ENCODE assay signal across 14 cellular contexts in the genomic region with DNA sequence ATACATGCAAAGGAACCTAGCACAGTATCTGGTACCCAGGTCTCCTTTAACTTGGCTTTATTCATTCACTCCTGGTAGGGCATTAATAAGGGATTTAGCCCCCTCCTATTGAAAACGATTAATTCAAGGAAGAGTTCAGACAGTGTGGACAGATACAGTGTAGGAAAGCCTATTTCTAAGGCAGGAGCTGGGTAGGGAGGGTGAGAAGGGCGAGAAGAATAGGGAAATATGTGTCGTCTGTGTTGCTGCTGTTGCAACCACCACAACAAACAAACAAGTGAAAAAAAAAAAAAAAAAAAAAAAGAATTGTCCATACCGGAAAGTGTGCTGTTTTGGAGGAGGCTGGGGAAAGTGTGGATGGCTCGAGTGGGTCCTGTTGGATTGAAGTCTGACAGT. TPM values are rescaled to one million over a fixed set of nuclear protein-coding genes. Genes with fewer than 3 reads are reported as not detected.
DNase-seq lines count a peak whose midpoint lies in the region; ATAC-seq and TF ChIP-seq lines count a peak whose summit lies in the region.
"Not testable (repeated sequence)": the region's sequence is repeated elsewhere in the genome, so short reads cannot be mapped to it uniquely, and the experiment has no call there.
"Had no signal": no experiment of that assay in that cellular context is flagged by ENCODE, and none has a peak within 500 bp of the region (broad histone marks: within the 10 kb centered on the region; RNA-seq: fewer than 3 reads in every experiment).

No MANE protein-coding gene starts in this region.

- H3K4ac ChIP-seq in mesenchymal stem cell (ENCODE audit: low read depth in 1 of 2, low read length in 2 of 2), result not testable (repeated sequence)

- intact Hi-C loops in CD14-positive monocyte (cut with micrococcal nuclease) (loop anchor here in 1 of 2 donors (10.0 kb wide), 1 partner anchor 219 kb away; no protein-coding TSS in a partner anchor), Right ventricle myocardium inferior (cut with DNase I) (loop anchor here (10.0 kb wide), 1 partner anchor 149 kb away; no protein-coding TSS in a partner anchor)
- intact Hi-C loops in breast epithelium (cut with DNase I; ENCODE audit: low total_unique reads); psoas muscle (cut with DNase I): not testable (repeated sequence)

- H4K8ac ChIP-seq in mesenchymal stem cell (ENCODE audit: low read length), result not testable (repeated sequence)

- H3K27me3 ChIP-seq in MG63; breast epithelium; mesenchymal stem cell (ENCODE audit: control insufficient read depth in 1 of 2, insufficient read depth in 1 of 2, low read length in 2 of 2); psoas muscle (ENCODE audit: insufficient read depth in 3 of 3, low read length in 2 of 3); stomach smooth muscle (ENCODE audit: control insufficient read depth in 1 of 2, insufficient read depth in 2 of 2, low read length in 2 of 2): not testable (repeated sequence)

- DNase-seq in CD14-positive monocyte (ENCODE audit: low spot score); MG63; activated T-cell treated with anti-CD3 and anti-CD28 coated beads, Interleukin-2, amount 50 U/mL, for 72 hours; breast epithelium (ENCODE audit: low spot score in 2 of 2); Right ventricle myocardium inferior (ENCODE audit: missing footprints); mesenchymal stem cell; psoas muscle: not testable (repeated sequence)

- H2BK15ac ChIP-seq in mesenchymal stem cell (ENCODE audit: low read depth, poor library complexity, severe bottlenecking), result not testable (repeated sequence)

- H3K36me3 ChIP-seq in MG63; breast epithelium; mesenchymal stem cell (ENCODE audit: control insufficient read depth in 1 of 2, insufficient read depth in 2 of 2, low read depth in 1 of 2, low read length in 2 of 2); psoas muscle (ENCODE audit: insufficient read depth in 1 of 2, low read depth in 1 of 2); stomach smooth muscle (ENCODE audit: control insufficient read depth in 2 of 2, insufficient read depth in 2 of 2, low read length in 2 of 2): not testable (repeated sequence)

- not testable (repeated sequence) for H3K14ac ChIP-seq in mesenchymal stem cell (ENCODE audit: low read length in 2 of 2)

- H3K79me1 ChIP-seq in mesenchymal stem cell (replicated peaks; ENCODE audit: low read length, poor library complexity, severe bottlenecking), result not testable (repeated sequence)

- H3K36me3 Mint-ChIP-seq in CD14-positive monocyte; activated T-cell treated with anti-CD3 and anti-CD28 coated beads, Interleukin-2, amount 50 U/mL, for 72 hours (ENCODE audit: insufficient read depth in 2 of 2): not testable (repeated sequence)

- not testable (repeated sequence) for H3K23ac ChIP-seq in mesenchymal stem cell (ENCODE audit: low read length in 2 of 2)

- H3K4me2 ChIP-seq in mesenchymal stem cell (ENCODE audit: low read length, poor library complexity, severe bottlenecking), result not testable (repeated sequence)

- H2BK12ac ChIP-seq in mesenchymal stem cell (ENCODE audit: low read length in 2 of 2), result not testable (repeated sequence)

- not testable (repeated sequence) for H2AK5ac ChIP-seq in mesenchymal stem cell (ENCODE audit: low read length, severe bottlenecking)

- H3K4me1 Mint-ChIP-seq in CD14-positive monocyte, result peaks cover 12% of the 10 kb centered on the region
- H3K4me1 Mint-ChIP-seq in activated T-cell treated with anti-CD3 and anti-CD28 coated beads, Interleukin-2, amount 50 U/mL, for 72 hours (ENCODE audit: low read depth), result not testable (repeated sequence)

- not testable (repeated sequence) for H3K4me1 ChIP-seq in breast epithelium; mesenchymal stem cell (ENCODE audit: control insufficient read depth, insufficient read depth, low read depth, low read length); psoas muscle; stomach smooth muscle (ENCODE audit: control insufficient read depth, insufficient read depth, low read length)

- not testable (repeated sequence) for TF ChIP-seq CTCF in CD14-positive monocyte (IDR thresholded peaks at IDR 0.05); breast epithelium (IDR thresholded peaks at IDR 0.05); psoas muscle (IDR thresholded peaks at IDR 0.05)

- not testable (repeated sequence) for H3K18ac ChIP-seq in mesenchymal stem cell (ENCODE audit: low read depth in 1 of 2, low read length in 2 of 2)

- H3K4me3 ChIP-seq in MG63 (peak overlapping the region; percentile 58), breast epithelium (peak overlapping the region; percentile 51 to 81 (median 62)), mesenchymal stem cell (ENCODE audit: insufficient read depth in 1 of 2, low read depth in 1 of 2, low read length in 2 of 2) (peak overlapping the region in 1 of 2 experiments; percentile 70), psoas muscle (peak overlapping the region; percentile 79), stomach smooth muscle (ENCODE audit: low read length in 2 of 2) (peak overlapping the region; percentile 11 to 75)

- peak overlapping the region; percentile 91 to 93 for H3K4me3 Mint-ChIP-seq in CD14-positive monocyte
- H3K4me3 Mint-ChIP-seq in activated T-cell treated with anti-CD3 and anti-CD28 coated beads, Interleukin-2, amount 50 U/mL, for 72 hours, result peak overlapping the region; percentile 69 to 73

- H3K27ac Mint-ChIP-seq in CD14-positive monocyte, result peak overlapping the region in 4 of 7 donors; percentile 25 to 81 (median 62)
- not testable (repeated sequence) for H3K27ac Mint-ChIP-seq in activated T-cell treated with anti-CD3 and anti-CD28 coated beads, Interleukin-2, amount 50 U/mL, for 72 hours

- not testable (repeated sequence) for ATAC-seq in activated T-cell treated with anti-CD3 and anti-CD28 coated beads, Interleukin-2, amount 50 U/mL, for 72 hours (replicated peaks in 1 of 2)
- ATAC-seq in Right ventricle myocardium inferior (peak; percentile 32), psoas muscle (peak in 3 of 4 donors; percentile 7 to 24 (median 15))

- H3K9ac ChIP-seq in mesenchymal stem cell (ENCODE audit: low read length) (peak overlapping the region; percentile 63), stomach smooth muscle (ENCODE audit: low read length in 2 of 2) (peak overlapping the region; percentile 22 to 57)

- H3K9me3 ChIP-seq in MG63; breast epithelium; mesenchymal stem cell (ENCODE audit: control insufficient read depth, low read length); psoas muscle; stomach smooth muscle (ENCODE audit: control insufficient read depth in 2 of 2, low read length in 2 of 2): not testable (repeated sequence)

- H2BK5ac ChIP-seq in mesenchymal stem cell (ENCODE audit: low read depth, low read length, poor library complexity, severe bottlenecking), result not testable (repeated sequence)

- not testable (repeated sequence) for H3K9me3 Mint-ChIP-seq in CD14-positive monocyte; activated T-cell treated with anti-CD3 and anti-CD28 coated beads, Interleukin-2, amount 50 U/mL, for 72 hours

- WGBS in mesenchymal stem cell, result no CpG with 5 or more reads among the region's 5 CpGs
- 1 to 9% (median 3%) methylated on average over 4 to 5 of the region's 5 CpGs for WGBS in psoas muscle, 3 donors

- not testable (repeated sequence) for H2AFZ ChIP-seq in mesenchymal stem cell (ENCODE audit: low read depth, low read length)

- not testable (repeated sequence) for TF ChIP-seq POLR2A in breast epithelium (IDR thresholded peaks at IDR 0.05)

- H3K27ac ChIP-seq in breast epithelium; mesenchymal stem cell (ENCODE audit: low read length, poor library complexity, severe bottlenecking); psoas muscle: not testable (repeated sequence)
- peak overlapping the region; percentile 85 for H3K27ac ChIP-seq in stomach smooth muscle (ENCODE audit: low read length)

- H4K91ac ChIP-seq in mesenchymal stem cell (ENCODE audit: low read length), result not testable (repeated sequence)

- not testable (repeated sequence) for H2BK120ac ChIP-seq in mesenchymal stem cell (ENCODE audit: low read depth, low read length)

- H3K27me3 Mint-ChIP-seq in CD14-positive monocyte (ENCODE audit: low read depth in 3 of 3), result peaks cover 32 to 51% (median 44%) of the 10 kb centered on the region in 3 donors
- peaks cover 22% of the 10 kb centered on the region for H3K27me3 Mint-ChIP-seq in activated T-cell treated with anti-CD3 and anti-CD28 coated beads, Interleukin-2, amount 50 U/mL, for 72 hours (ENCODE audit: low read depth)

RNA-seq across cellular contexts. Expression of gene PGM5, which starts 0.4 kb away (rescaled TPM):
- polyA plus RNA-seq in CD14-positive monocyte (1 to 10 TPM; 1.1 to 1.2 TPM), psoas muscle (10 to 100 TPM in 2 of 3 donors, 1 to 10 TPM in 1; 3.7 to 11.7 (median 10.2) TPM)
- 5.1 and 9.3 TPM in 2 replicates for total RNA-seq in MG63 (2014; rRNA removed; shearing (Covaris generic); ENCODE audit: low replicate concordance)
- not detected for total RNA-seq in activated T-cell treated with anti-CD3 and anti-CD28 coated beads, Interleukin-2, amount 50 U/mL, for 72 hours
- total RNA-seq in breast epithelium (10 to 100 TPM; 11.6 to 30.8 (median 22.2) TPM), Right ventricle myocardium inferior (151 TPM), psoas muscle (10 to 100 TPM; 15.0 to 54.2 (median 18.4) TPM)
- polyA plus RNA-seq in mesenchymal stem cell (2013, experiment 1 of 2), result 0.72 TPM
- polyA plus RNA-seq in mesenchymal stem cell (2013, experiment 2 of 2), result 0.49 TPM
- total RNA-seq: A172; activated CD4-positive, alpha-beta memory T cell treated with anti-CD3 and anti-CD28 coated beads for 36 hours had no signal

RNA-seq across cellular contexts. Expression of gene FOXD4L3, which starts 53.3 kb away (rescaled TPM):
- polyA plus RNA-seq in CD14-positive monocyte, result not detected
- total RNA-seq in MG63 (2014; rRNA removed; shearing (Covaris generic); ENCODE audit: low replicate concordance), result not detected in 2 replicates
- total RNA-seq in activated T-cell treated with anti-CD3 and anti-CD28 coated beads, Interleukin-2, amount 50 U/mL, for 72 hours, result not detected
- under 1 TPM in 1 of 3 donors, not detected in 2; 0.15 TPM for total RNA-seq in breast epithelium
- total RNA-seq in Right ventricle myocardium inferior, result not detected
- polyA plus RNA-seq in mesenchymal stem cell (2013, experiment 1 of 2), result not detected
- polyA plus RNA-seq in mesenchymal stem cell (2013, experiment 2 of 2), result not detected
- total RNA-seq in psoas muscle, result not detected
- under 1 TPM in 1 of 3 donors, not detected in 2; 0.01 TPM for polyA plus RNA-seq in psoas muscle
- total RNA-seq: A172; activated CD4-positive, alpha-beta memory T cell treated with anti-CD3 and anti-CD28 coated beads for 36 hours; frontal cortex; myocyte; renal cortical epithelial cell had no signal
- polyA plus RNA-seq: liver had no signal
